ENCODE assay signal across 13 cellular contexts in genomic region chr11:11975201-11976092, GRCh38. TPM values are rescaled to one million over a fixed set of nuclear protein-coding genes. Genes with fewer than 3 reads are reported as not detected.
DNase-seq lines count a peak whose midpoint lies in the region; ATAC-seq and TF ChIP-seq lines count a peak whose summit lies in the region.
"Had no signal": no experiment of that assay in that cellular context is flagged by ENCODE, and none has a peak within 500 bp of the region (broad histone marks: within the 10 kb centered on the region; RNA-seq: fewer than 3 reads in every experiment).

No MANE protein-coding gene starts in this region.

- H3K4me2 ChIP-seq in neuronal stem cell (ENCODE audit: insufficient read depth, low read length, poor library complexity, severe bottlenecking), result no peak overlapping the region

- no peaks in the 10 kb centered on the region for H3K79me1 ChIP-seq in neuronal stem cell (ENCODE audit: low read depth, low read length)

- H3K9ac ChIP-seq in neuronal stem cell (ENCODE audit: low read depth, low read length, poor library complexity), result peak overlapping the region; percentile 24
- H3K9ac ChIP-seq: parathyroid adenoma had no signal

- in situ Hi-C loops in G401 (cut with HindIII; ENCODE audit: low sequenced_read_pairs), result no loop called here

- H3K27me3 ChIP-seq in neuronal stem cell (ENCODE audit: control insufficient read depth in 3 of 3, insufficient read depth in 3 of 3, low read depth in 1 of 3, low read length in 3 of 3) (no peaks in the 10 kb centered on the region), suprapubic skin (no peaks in the 10 kb centered on the region)

- no peak for TF ChIP-seq POLR2A in suprapubic skin (IDR thresholded peaks at IDR 0.05)

- no peak overlapping the region for H2BK12ac ChIP-seq in neuronal stem cell (ENCODE audit: low read length)

- TF ChIP-seq EP300 in suprapubic skin (IDR thresholded peaks at IDR 0.05), result no peak

- H3K23ac ChIP-seq in neuronal stem cell (ENCODE audit: low read depth, low read length, poor library complexity), result no peak overlapping the region

- no peak overlapping the region for H2AK5ac ChIP-seq in neuronal stem cell (ENCODE audit: low read depth, low read length)

- no peak overlapping the region for H4K8ac ChIP-seq in neuronal stem cell (ENCODE audit: low read depth, low read length)

- no peak overlapping the region for H2BK15ac ChIP-seq in neuronal stem cell (ENCODE audit: low read length)

- no peak overlapping the region for H2BK5ac ChIP-seq in neuronal stem cell (ENCODE audit: low read length)

- H3K14ac ChIP-seq in neuronal stem cell (ENCODE audit: low read length), result no peak overlapping the region

- H3K27ac ChIP-seq in cingulate gyrus (ENCODE audit: low read depth, low read length) (peak overlapping the region; percentile 43), neuronal stem cell (replicated peaks; ENCODE audit: low read length) (no peak overlapping the region), suprapubic skin (no peak overlapping the region)
- H3K27ac ChIP-seq: parathyroid adenoma had no signal

- H3K18ac ChIP-seq in neuronal stem cell (ENCODE audit: low read length), result peak overlapping the region; percentile 46

- ATAC-seq in GM21390 (IDR thresholded peaks at IDR 0.05; ENCODE audit: unreplicated experiment), result no peak
- no peak for ATAC-seq in HG03460 (IDR thresholded peaks at IDR 0.05; ENCODE audit: unreplicated experiment)
- ATAC-seq in HG03139 (IDR thresholded peaks at IDR 0.05; ENCODE audit: unreplicated experiment), result no peak
- ATAC-seq: activated T-helper 17 cell treated with anti-CD3 and anti-CD28 coated beads, Interleukin-2, amount 50 U/mL, for 72 hours; CD8-positive, alpha-beta T cell had no signal

- H3K4me3 ChIP-seq in neuronal stem cell (ENCODE audit: low read length in 2 of 2) (no peak overlapping the region), suprapubic skin (no peak overlapping the region)

- no peak overlapping the region for H2BK120ac ChIP-seq in neuronal stem cell (ENCODE audit: low read depth, low read length)

- H3K9me3 ChIP-seq in neuronal stem cell (replicated peaks in 1 of 2; ENCODE audit: control insufficient read depth in 2 of 2, insufficient read depth in 1 of 2, low read depth in 1 of 2, low read length in 2 of 2), result peaks cover 0 to 2% of the 10 kb centered on the region in 2 donors
- no peaks in the 10 kb centered on the region for H3K9me3 ChIP-seq in suprapubic skin

- no peak overlapping the region for H2AFZ ChIP-seq in neuronal stem cell (ENCODE audit: low read length)
- H2AFZ ChIP-seq: parathyroid adenoma had no signal

- peaks cover 0 to 4% of the 10 kb centered on the region in 2 donors for H3K36me3 ChIP-seq in neuronal stem cell (replicated peaks in 1 of 2; ENCODE audit: control insufficient read depth in 2 of 2, insufficient read depth in 2 of 2, low read length in 2 of 2)
- H3K36me3 ChIP-seq in suprapubic skin, result no peaks in the 10 kb centered on the region

- DNase-seq in G401 (ENCODE audit: low spot score) (peak; percentile 85), NCI-H1694 (lab: John Stamatoyannopoulos, UW) (peak; percentile 39), neuronal stem cell (ENCODE audit: low spot score) (no peak), suprapubic skin (ENCODE audit: low spot score in 2 of 2) (no peak)
- DNase-seq: foreskin fibroblast, OCI-M1 had no signal

- WGBS in neuronal stem cell (ENCODE audit: extremely low coverage in 2 of 2, insufficient read length in 2 of 2, insufficient replicate concordance in 1 of 2), 2 donors, result no CpG with 5 or more reads among the region's 11 CpGs
- 73% methylated on average over 8 of the region's 11 CpGs for WGBS in suprapubic skin

- no peak for TF ChIP-seq CTCF in suprapubic skin (IDR thresholded peaks at IDR 0.05)

- no peak overlapping the region for H3K4ac ChIP-seq in neuronal stem cell (ENCODE audit: low read length)

- H4K91ac ChIP-seq in neuronal stem cell (ENCODE audit: low read depth, low read length, poor library complexity), result no peak overlapping the region

- H3K4me1 ChIP-seq in neuronal stem cell (ENCODE audit: control insufficient read depth in 2 of 2, insufficient read depth in 1 of 2, low read depth in 1 of 2, low read length in 2 of 2) (peaks cover 40 to 51% of the 10 kb centered on the region in 2 donors), suprapubic skin (peaks cover 87% of the 10 kb centered on the region)

RNA-seq across cellular contexts. Expression of gene DKK3, which starts 33.0 kb away (rescaled TPM):
- 29.5 and 55.1 TPM in 2 replicates for total RNA-seq in G401 (2014; rRNA removed; shearing (Covaris generic))
- polyA plus RNA-seq in neuronal stem cell (2013, experiment 1 of 2), result 16.6 TPM
- polyA plus RNA-seq in neuronal stem cell (2013, experiment 2 of 2), result 16.6 TPM
- total RNA-seq in suprapubic skin, result 100 to 1,000 TPM; 105 to 152 (median 137) TPM
- total RNA-seq: activated T-helper 17 cell treated with anti-CD3 and anti-CD28 coated beads, Interleukin-2, amount 50 U/mL, for 72 hours had no signal

Comparison
In these comparisons a context has a peak if more than half of its experiments do, and no peak if none do; other contexts are left out.
1. DNase-seq: peak in G401 (single experiment) and NCI-H1694 (single experiment); none in neuronal stem cell (single experiment) and suprapubic skin (0 of 2).